ENCODE assay signal across 22 cellular contexts in genomic region chr4:100287569-100287968, GRCh38.
"Had no signal": no experiment of that assay in that cellular context is flagged by ENCODE, and none has a peak within 500 bp of the region (broad histone marks: within the 10 kb centered on the region; RNA-seq: fewer than 3 reads in every experiment).

No MANE protein-coding gene starts in this region.

- H3K9me3 ChIP-seq: adrenal gland, body of pancreas, esophagus squamous epithelium, mucosa of descending colon, pancreas, right atrium auricular region, spleen, tibial nerve had no signal

- ATAC-seq: activated CD4-positive, alpha-beta T cell treated with anti-CD3 and anti-CD28 coated beads for 36 hours; activated T-cell treated with anti-CD3 and anti-CD28 coated beads, Interleukin-2, amount 50 U/mL, for 72 hours; body of pancreas; left ventricle myocardium superior; mucosa of descending colon; natural killer cell treated with Interleukin-12 subunit alpha and Interleukin-12 subunit beta and Interleukin-15 and Interleukin-18, amount 100 ng/mL, for 72 hours; pancreas had no signal

- H3K27me3 ChIP-seq: adrenal gland, body of pancreas, esophagus squamous epithelium, pancreas, right atrium auricular region, spleen, tibial nerve had no signal

- H3K27ac ChIP-seq: adrenal gland, body of pancreas, esophagus squamous epithelium, pancreas, right atrium auricular region, spleen, tibial nerve had no signal

- H3K4me3 ChIP-seq: adrenal gland, body of pancreas, esophagus squamous epithelium, mucosa of descending colon, pancreas, right atrium auricular region, spleen, tibial nerve had no signal

- DNase-seq: activated CD4-positive, alpha-beta T cell treated with anti-CD3 and anti-CD28 coated beads for 36 hours; activated CD4-positive, CD25-positive, alpha-beta regulatory T cell; activated naive CD4-positive, alpha-beta T cell treated with anti-CD3 and anti-CD28 coated beads for 36 hours; activated naive CD8-positive, alpha-beta T cell treated with anti-CD3 and anti-CD28 coated beads for 36 hours; activated T-cell treated with anti-CD3 and anti-CD28 coated beads for 4 hours; activated T-cell treated with anti-CD3 and anti-CD28 coated beads, Interleukin-2, amount 50 U/mL, for 72 hours; adrenal gland; aorta; body of pancreas; effector CD4-positive, alpha-beta T cell; esophagus squamous epithelium; glutamatergic neuron; left ventricle myocardium superior; mucosa of descending colon; nucleus accumbens; pancreas; spleen; stimulated activated CD4-positive, alpha-beta T cell treated with anti-CD3 and anti-CD28 coated beads, Interleukin-2, amount 100 ng/mL, for 48 hours; stimulated activated naive CD4-positive, alpha-beta T cell treated with Interleukin-2 at 50 U/mL for 16 hours had no signal

- H3K36me3 ChIP-seq: adrenal gland, esophagus squamous epithelium, pancreas, right atrium auricular region, spleen, tibial nerve had no signal

- H3K4me1 ChIP-seq: adrenal gland, body of pancreas, esophagus squamous epithelium, pancreas, right atrium auricular region, spleen had no signal
